In the genomic region with DNA sequence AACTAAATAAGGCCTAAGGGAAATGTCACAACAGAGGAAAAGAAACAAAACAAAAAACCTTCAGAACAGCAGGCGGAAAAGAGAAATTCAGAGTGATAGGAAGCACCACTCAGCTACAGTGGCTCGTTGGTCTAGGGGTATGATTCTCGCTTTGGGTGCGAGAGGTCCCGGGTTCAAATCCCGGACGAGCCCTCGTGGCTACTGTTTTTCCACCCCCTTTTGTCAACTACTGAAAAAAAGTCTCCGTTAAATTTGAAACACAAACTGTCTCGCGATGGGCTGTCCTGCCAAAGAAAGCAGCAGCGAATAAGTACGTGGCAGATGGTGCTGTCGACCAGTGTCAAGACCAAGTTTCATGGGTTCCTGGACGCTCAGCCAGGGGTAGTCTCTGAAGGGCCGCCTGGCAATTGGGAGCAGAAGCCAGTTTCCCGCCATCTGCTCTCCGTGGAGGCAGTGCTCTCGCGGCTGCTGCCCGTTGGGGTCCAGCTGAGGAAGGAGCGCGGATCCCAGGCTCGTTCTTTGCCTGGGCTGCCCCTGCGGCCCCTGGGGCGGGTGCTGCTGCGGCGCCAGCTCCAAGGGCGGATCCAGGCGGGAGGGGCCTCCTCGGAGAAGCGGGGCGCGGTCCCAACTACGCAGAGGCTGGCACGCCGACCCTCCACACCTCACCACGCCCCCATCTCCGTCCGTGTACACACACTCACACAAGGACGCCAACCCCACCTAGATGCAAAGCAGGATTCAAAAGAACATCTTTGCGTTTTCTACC, we compare ENCODE assay signal across 1 cellular context.
TF ChIP-seq lines count a peak whose summit lies in the region.

A gene with protein sequence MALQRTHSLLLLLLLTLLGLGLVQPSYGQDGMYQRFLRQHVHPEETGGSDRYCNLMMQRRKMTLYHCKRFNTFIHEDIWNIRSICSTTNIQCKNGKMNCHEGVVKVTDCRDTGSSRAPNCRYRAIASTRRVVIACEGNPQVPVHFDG (plus strand): TSS at position 665 of the 766 bp plus-strand sequence. CDS start 14,812 bp downstream, outside the sequence.

TF ChIP-seq in K562, 482 proteins besides CTCF, POLR2A, EP300 and RAD21 (continued from another document and continues in another):
- TF ChIP-seq, protein P1, sequence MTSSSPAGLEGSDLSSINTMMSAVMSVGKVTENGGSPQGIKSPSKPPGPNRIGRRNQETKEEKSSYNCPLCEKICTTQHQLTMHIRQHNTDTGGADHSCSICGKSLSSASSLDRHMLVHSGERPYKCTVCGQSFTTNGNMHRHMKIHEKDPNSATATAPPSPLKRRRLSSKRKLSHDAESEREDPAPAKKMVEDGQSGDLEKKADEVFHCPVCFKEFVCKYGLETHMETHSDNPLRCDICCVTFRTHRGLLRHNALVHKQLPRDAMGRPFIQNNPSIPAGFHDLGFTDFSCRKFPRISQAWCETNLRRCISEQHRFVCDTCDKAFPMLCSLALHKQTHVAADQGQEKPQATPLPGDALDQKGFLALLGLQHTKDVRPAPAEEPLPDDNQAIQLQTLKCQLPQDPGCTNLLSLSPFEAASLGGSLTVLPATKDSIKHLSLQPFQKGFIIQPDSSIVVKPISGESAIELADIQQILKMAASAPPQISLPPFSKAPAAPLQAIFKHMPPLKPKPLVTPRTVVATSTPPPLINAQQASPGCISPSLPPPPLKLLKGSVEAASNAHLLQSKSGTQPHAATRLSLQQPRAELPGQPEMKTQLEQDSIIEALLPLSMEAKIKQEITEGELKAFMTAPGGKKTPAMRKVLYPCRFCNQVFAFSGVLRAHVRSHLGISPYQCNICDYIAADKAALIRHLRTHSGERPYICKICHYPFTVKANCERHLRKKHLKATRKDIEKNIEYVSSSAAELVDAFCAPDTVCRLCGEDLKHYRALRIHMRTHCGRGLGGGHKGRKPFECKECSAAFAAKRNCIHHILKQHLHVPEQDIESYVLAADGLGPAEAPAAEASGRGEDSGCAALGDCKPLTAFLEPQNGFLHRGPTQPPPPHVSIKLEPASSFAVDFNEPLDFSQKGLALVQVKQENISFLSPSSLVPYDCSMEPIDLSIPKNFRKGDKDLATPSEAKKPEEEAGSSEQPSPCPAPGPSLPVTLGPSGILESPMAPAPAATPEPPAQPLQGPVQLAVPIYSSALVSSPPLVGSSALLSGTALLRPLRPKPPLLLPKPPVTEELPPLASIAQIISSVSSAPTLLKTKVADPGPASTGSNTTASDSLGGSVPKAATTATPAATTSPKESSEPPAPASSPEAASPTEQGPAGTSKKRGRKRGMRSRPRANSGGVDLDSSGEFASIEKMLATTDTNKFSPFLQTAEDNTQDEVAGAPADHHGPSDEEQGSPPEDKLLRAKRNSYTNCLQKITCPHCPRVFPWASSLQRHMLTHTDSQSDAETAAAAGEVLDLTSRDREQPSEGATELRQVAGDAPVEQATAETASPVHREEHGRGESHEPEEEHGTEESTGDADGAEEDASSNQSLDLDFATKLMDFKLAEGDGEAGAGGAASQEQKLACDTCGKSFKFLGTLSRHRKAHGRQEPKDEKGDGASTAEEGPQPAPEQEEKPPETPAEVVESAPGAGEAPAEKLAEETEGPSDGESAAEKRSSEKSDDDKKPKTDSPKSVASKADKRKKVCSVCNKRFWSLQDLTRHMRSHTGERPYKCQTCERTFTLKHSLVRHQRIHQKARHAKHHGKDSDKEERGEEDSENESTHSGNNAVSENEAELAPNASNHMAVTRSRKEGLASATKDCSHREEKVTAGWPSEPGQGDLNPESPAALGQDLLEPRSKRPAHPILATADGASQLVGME (CRISPR knock-in tag; IDR thresholded peaks at IDR 0.05), result no peak
- TF ChIP-seq NFE2L1 (tag; IDR thresholded peaks at IDR 0.05; ENCODE audit: borderline replicate concordance, low read depth) (no peak), DPF2 (IDR thresholded peaks at IDR 0.05) (no peak), TOE1 (IDR thresholded peaks at IDR 0.05; ENCODE audit: borderline replicate concordance) (no peak), TOE1 (CRISPR knock-in tag; IDR thresholded peaks at IDR 0.05; ENCODE audit: borderline replicate concordance, low read depth) (no peak), TCFL5 (CRISPR knock-in tag; conservative IDR thresholded peaks at IDR 0.05) (no peak), HDGF (IDR thresholded peaks at IDR 0.05) (no peak), TGIF2 (CRISPR knock-in tag; IDR thresholded peaks at IDR 0.05) (no peak), MAFG (tag; conservative IDR thresholded peaks at IDR 0.05) (no peak), PHF21A (IDR thresholded peaks at IDR 0.05; ENCODE audit: borderline replicate concordance, low read depth) (no peak), TARDBP (IDR thresholded peaks at IDR 0.05) (no peak), NFRKB (IDR thresholded peaks at IDR 0.05; ENCODE audit: low read depth) (no peak), PHF8 (IDR thresholded peaks at IDR 0.05; ENCODE audit: borderline replicate concordance, low read length) (peak; percentile 44; the same call in 1 of the 2 replicates), ZBED1 (IDR thresholded peaks at IDR 0.05) (no peak), ZNF121 (CRISPR knock-in tag; conservative IDR thresholded peaks at IDR 0.05) (no peak), RFX5 (IDR thresholded peaks at IDR 0.05; ENCODE audit: low read depth, low read length) (peak; percentile 19; the same call in 1 of the 2 replicates), ZNF217 (CRISPR knock-in tag; IDR thresholded peaks at IDR 0.05) (no peak), FOXA3 (CRISPR knock-in tag; conservative IDR thresholded peaks at IDR 0.05 in 1 of 2, IDR thresholded peaks at IDR 0.05 in 1 of 2) (no peak)
- TF ChIP-seq, protein P2, sequence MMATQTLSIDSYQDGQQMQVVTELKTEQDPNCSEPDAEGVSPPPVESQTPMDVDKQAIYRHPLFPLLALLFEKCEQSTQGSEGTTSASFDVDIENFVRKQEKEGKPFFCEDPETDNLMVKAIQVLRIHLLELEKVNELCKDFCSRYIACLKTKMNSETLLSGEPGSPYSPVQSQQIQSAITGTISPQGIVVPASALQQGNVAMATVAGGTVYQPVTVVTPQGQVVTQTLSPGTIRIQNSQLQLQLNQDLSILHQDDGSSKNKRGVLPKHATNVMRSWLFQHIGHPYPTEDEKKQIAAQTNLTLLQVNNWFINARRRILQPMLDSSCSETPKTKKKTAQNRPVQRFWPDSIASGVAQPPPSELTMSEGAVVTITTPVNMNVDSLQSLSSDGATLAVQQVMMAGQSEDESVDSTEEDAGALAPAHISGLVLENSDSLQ (IDR thresholded peaks at IDR 0.05), result no peak
- TF ChIP-seq, protein P3, sequence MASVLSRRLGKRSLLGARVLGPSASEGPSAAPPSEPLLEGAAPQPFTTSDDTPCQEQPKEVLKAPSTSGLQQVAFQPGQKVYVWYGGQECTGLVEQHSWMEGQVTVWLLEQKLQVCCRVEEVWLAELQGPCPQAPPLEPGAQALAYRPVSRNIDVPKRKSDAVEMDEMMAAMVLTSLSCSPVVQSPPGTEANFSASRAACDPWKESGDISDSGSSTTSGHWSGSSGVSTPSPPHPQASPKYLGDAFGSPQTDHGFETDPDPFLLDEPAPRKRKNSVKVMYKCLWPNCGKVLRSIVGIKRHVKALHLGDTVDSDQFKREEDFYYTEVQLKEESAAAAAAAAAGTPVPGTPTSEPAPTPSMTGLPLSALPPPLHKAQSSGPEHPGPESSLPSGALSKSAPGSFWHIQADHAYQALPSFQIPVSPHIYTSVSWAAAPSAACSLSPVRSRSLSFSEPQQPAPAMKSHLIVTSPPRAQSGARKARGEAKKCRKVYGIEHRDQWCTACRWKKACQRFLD (CRISPR knock-in tag; IDR thresholded peaks at IDR 0.05), result peak; percentile 64; the same call in 1 of the 2 replicates
- TF ChIP-seq, protein P4, sequence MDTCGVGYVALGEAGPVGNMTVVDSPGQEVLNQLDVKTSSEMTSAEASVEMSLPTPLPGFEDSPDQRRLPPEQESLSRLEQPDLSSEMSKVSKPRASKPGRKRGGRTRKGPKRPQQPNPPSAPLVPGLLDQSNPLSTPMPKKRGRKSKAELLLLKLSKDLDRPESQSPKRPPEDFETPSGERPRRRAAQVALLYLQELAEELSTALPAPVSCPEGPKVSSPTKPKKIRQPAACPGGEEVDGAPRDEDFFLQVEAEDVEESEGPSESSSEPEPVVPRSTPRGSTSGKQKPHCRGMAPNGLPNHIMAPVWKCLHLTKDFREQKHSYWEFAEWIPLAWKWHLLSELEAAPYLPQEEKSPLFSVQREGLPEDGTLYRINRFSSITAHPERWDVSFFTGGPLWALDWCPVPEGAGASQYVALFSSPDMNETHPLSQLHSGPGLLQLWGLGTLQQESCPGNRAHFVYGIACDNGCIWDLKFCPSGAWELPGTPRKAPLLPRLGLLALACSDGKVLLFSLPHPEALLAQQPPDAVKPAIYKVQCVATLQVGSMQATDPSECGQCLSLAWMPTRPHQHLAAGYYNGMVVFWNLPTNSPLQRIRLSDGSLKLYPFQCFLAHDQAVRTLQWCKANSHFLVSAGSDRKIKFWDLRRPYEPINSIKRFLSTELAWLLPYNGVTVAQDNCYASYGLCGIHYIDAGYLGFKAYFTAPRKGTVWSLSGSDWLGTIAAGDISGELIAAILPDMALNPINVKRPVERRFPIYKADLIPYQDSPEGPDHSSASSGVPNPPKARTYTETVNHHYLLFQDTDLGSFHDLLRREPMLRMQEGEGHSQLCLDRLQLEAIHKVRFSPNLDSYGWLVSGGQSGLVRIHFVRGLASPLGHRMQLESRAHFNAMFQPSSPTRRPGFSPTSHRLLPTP (IDR thresholded peaks at IDR 0.05; ENCODE audit: borderline replicate concordance, extremely low read depth, insufficient read length), result peak; percentile 83
- TF ChIP-seq, protein P5, sequence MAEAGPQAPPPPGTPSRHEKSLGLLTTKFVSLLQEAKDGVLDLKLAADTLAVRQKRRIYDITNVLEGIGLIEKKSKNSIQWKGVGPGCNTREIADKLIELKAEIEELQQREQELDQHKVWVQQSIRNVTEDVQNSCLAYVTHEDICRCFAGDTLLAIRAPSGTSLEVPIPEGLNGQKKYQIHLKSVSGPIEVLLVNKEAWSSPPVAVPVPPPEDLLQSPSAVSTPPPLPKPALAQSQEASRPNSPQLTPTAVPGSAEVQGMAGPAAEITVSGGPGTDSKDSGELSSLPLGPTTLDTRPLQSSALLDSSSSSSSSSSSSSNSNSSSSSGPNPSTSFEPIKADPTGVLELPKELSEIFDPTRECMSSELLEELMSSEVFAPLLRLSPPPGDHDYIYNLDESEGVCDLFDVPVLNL (CRISPR knock-in tag; IDR thresholded peaks at IDR 0.05; ENCODE audit: low read depth), result peak; percentile 11; the same call in 1 of the 2 replicates
- TF ChIP-seq, protein P6, sequence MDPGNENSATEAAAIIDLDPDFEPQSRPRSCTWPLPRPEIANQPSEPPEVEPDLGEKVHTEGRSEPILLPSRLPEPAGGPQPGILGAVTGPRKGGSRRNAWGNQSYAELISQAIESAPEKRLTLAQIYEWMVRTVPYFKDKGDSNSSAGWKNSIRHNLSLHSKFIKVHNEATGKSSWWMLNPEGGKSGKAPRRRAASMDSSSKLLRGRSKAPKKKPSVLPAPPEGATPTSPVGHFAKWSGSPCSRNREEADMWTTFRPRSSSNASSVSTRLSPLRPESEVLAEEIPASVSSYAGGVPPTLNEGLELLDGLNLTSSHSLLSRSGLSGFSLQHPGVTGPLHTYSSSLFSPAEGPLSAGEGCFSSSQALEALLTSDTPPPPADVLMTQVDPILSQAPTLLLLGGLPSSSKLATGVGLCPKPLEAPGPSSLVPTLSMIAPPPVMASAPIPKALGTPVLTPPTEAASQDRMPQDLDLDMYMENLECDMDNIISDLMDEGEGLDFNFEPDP (CRISPR knock-in tag; IDR thresholded peaks at IDR 0.05), result no peak
- TF ChIP-seq, protein P7, sequence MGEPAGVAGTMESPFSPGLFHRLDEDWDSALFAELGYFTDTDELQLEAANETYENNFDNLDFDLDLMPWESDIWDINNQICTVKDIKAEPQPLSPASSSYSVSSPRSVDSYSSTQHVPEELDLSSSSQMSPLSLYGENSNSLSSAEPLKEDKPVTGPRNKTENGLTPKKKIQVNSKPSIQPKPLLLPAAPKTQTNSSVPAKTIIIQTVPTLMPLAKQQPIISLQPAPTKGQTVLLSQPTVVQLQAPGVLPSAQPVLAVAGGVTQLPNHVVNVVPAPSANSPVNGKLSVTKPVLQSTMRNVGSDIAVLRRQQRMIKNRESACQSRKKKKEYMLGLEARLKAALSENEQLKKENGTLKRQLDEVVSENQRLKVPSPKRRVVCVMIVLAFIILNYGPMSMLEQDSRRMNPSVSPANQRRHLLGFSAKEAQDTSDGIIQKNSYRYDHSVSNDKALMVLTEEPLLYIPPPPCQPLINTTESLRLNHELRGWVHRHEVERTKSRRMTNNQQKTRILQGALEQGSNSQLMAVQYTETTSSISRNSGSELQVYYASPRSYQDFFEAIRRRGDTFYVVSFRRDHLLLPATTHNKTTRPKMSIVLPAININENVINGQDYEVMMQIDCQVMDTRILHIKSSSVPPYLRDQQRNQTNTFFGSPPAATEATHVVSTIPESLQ (CRISPR knock-in tag; IDR thresholded peaks at IDR 0.05), result 0 out of 2 replicates have a peak, but pooled peaks have one; percentile 19
